In the genomic region with DNA sequence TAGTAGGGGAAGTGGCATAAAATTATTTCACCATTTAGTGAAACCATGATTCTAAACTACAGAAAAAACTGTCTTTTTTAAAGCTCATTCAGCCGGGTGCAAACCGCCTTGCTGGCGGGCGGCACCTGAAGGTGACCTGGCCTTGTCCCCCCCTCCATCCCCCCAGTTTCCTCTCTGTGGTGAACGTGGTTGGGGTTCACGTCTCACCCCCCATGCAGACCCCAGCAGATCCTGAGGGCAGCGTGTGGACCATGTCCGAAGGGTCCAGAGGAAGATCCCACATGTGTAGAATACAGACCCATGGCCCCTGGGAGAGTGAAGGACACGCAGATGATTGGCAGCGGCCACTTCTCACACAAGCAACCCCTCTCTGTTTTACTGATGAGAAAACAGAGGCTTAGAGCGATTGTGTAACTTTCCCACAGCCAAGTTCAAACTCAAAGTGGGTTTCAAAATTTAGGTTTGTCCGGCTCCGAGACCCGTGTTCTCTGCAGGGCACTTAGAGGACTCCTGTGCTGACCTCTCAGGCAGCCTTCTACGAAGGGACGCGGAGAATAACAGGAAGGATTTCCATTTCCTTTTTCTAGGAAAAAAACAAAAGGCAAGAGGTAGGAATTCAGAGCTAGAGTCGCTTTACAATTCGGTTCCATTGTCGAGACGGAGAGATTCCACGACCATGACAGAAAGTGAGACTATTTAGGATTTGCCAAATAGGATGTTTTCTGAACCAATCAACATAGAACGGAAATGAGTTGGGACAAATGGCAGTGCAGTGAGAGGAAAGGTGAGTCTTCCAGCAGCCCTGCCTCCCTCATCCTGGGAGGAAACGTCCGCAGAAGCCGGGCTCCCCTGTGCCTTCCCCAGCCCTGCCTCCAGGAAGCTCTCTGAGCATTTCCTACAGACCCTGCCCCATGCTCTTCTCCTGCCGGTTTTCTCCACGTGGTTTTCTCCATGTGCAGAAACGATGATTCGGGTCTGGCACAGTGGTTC, we compare ENCODE assay signal across 12 cellular contexts.
DNase-seq lines count a peak whose midpoint lies in the region; ATAC-seq and TF ChIP-seq lines count a peak whose summit lies in the region.
"Had no signal": no experiment of that assay in that cellular context is flagged by ENCODE, and none has a peak within 500 bp of the region (broad histone marks: within the 10 kb centered on the region; RNA-seq: fewer than 3 reads in every experiment).

No MANE protein-coding gene starts in this region.

- TF ChIP-seq POLR2A in right lobe of liver (IDR thresholded peaks at IDR 0.05), result no peak

- no peak overlapping the region for H3K4me2 ChIP-seq in PC-3 (ENCODE audit: low read length)

- DNase-seq in activated CD4-positive, alpha-beta T cell treated with anti-CD3 and anti-CD28 coated beads, Interleukin-2, amount 10 ng/mL, durations not matched to agents 24 days and 14 days, result no peak
- DNase-seq in activated CD4-positive, alpha-beta T cell treated with anti-CD3 and anti-CD28 coated beads for 48 hours, result no peak
- DNase-seq in WTC11 (ENCODE audit: low spot score), result no peak
- peak in 1 of 3 donors; percentile 54 for DNase-seq in right lobe of liver
- DNase-seq in NCI-H1105 treated with DMSO at 0.1 percent for 48 hours (lab: John Stamatoyannopoulos, UW), result no peak
- DNase-seq in cerebellar nuclear complex (lab: John Stamatoyannopoulos, UW), result no peak
- DNase-seq in PC-3, result no peak

- H3K27ac ChIP-seq in right lobe of liver (peak overlapping the region in 1 of 3 donors; percentile 9), subcutaneous abdominal adipose tissue (ENCODE audit: low read depth, low read length) (peak overlapping the region; percentile 71), PC-3 (ENCODE audit: low read length) (no peak overlapping the region)
- H3K27ac ChIP-seq: SK-N-MC, testis, WERI-Rb-1 had no signal

- H3K27me3 Mint-ChIP-seq in activated CD4-positive, alpha-beta T cell treated with anti-CD3 and anti-CD28 coated beads, Interleukin-2, amount 10 ng/mL, durations not matched to agents 24 days and 14 days, result peaks cover 55% of the 10 kb centered on the region
- H3K27me3 Mint-ChIP-seq in WTC11 (ENCODE audit: low read depth), result peaks cover 2% of the 10 kb centered on the region; the same call in 1 of the 2 replicates

- ATAC-seq in WTC11 (peak; percentile 18; the same call in 1 of the 2 replicates), right lobe of liver (peak; percentile 46 to 72 (median 59)), PC-3 (no peak)

- H3K27me3 ChIP-seq in right lobe of liver (no peaks in the 10 kb centered on the region), subcutaneous abdominal adipose tissue (ENCODE audit: control insufficient read depth in 5 of 5, insufficient read depth in 4 of 5, low read length in 5 of 5) (peaks cover 0 to 3% (median 0%) of the 10 kb centered on the region in 5 donors), PC-3 (ENCODE audit: low read length) (no peaks in the 10 kb centered on the region)
- H3K27me3 ChIP-seq: testis had no signal

- H3K27ac Mint-ChIP-seq in activated CD4-positive, alpha-beta T cell treated with anti-CD3 and anti-CD28 coated beads, Interleukin-2, amount 10 ng/mL, durations not matched to agents 24 days and 14 days, result no peak overlapping the region
- 0 out of 2 replicates have a peak overlapping the region, but pooled peaks have one; percentile 1 for H3K27ac Mint-ChIP-seq in WTC11
- H3K27ac Mint-ChIP-seq: naive thymus-derived CD4-positive, alpha-beta T cell had no signal

- H3K9me3 ChIP-seq in right lobe of liver, result no peaks in the 10 kb centered on the region
- H3K9me3 ChIP-seq in subcutaneous abdominal adipose tissue (ENCODE audit: control insufficient read depth in 5 of 5, low read length in 5 of 5), result no peaks in the 10 kb centered on the region
- no peaks in the 10 kb centered on the region for H3K9me3 ChIP-seq in PC-3 (ENCODE audit: low read length)
- H3K9me3 ChIP-seq: testis had no signal

- H3K9me2 ChIP-seq in PC-3 (replicated peaks; ENCODE audit: low read length), result no peaks in the 10 kb centered on the region

- no peaks in the 10 kb centered on the region for H3K36me3 Mint-ChIP-seq in activated CD4-positive, alpha-beta T cell treated with anti-CD3 and anti-CD28 coated beads, Interleukin-2, amount 10 ng/mL, durations not matched to agents 24 days and 14 days (ENCODE audit: low read depth)
- no peaks in the 10 kb centered on the region for H3K36me3 Mint-ChIP-seq in WTC11
- H3K36me3 Mint-ChIP-seq: naive thymus-derived CD4-positive, alpha-beta T cell had no signal

- CTCF ChIA-PET in WTC11 (lab: Charles Lee) (interaction anchor here (0.7 to 1.6 kb wide), 2 partner anchors 23 to 43 kb away, joined by 3 to 4 read pairs; no protein-coding TSS in a partner anchor), PC-3 (lab: Charles Lee) (no interaction called here)

- intact Hi-C loops in activated CD4-positive, alpha-beta T cell treated with anti-CD3 and anti-CD28 coated beads, Interleukin-2, amount 10 ng/mL, durations not matched to agents 24 days and 14 days (cut with micrococcal nuclease), result loop anchor here (2.0 to 5.0 kb wide), 3 partner anchors 537 to 1527 kb away; no protein-coding TSS in a partner anchor
- intact Hi-C loops in right lobe of liver (cut with DNase I) (loop anchor here in 1 of 2 donors (10.0 kb wide), 1 partner anchor 1525 kb away; no protein-coding TSS in a partner anchor), PC-3 (cut with micrococcal nuclease) (no loop called here)

- H3K4me3 ChIP-seq in right lobe of liver (no peak overlapping the region), subcutaneous abdominal adipose tissue (ENCODE audit: low read depth in 1 of 5, low read length in 5 of 5) (peak overlapping the region in 3 of 5 donors; percentile 31 to 49 (median 36)), PC-3 (ENCODE audit: low read length) (no peak overlapping the region)
- H3K4me3 ChIP-seq: SK-N-MC, testis had no signal

- H3K9ac ChIP-seq in subcutaneous abdominal adipose tissue (ENCODE audit: low read length in 5 of 5), result peak overlapping the region in 2 of 5 donors; percentile 39 to 51
- H3K9ac ChIP-seq in PC-3 (ENCODE audit: low read length), result no peak overlapping the region

- POLR2A ChIA-PET in WTC11 (lab: Charles Lee) (no interaction called here), PC-3 (lab: Charles Lee; ENCODE audit: unreplicated experiment) (no interaction called here)

- no peak overlapping the region for H2AFZ ChIP-seq in PC-3 (ENCODE audit: low read length)

- peak overlapping the region; percentile 32 for H3K4me3 Mint-ChIP-seq in activated CD4-positive, alpha-beta T cell treated with anti-CD3 and anti-CD28 coated beads, Interleukin-2, amount 10 ng/mL, durations not matched to agents 24 days and 14 days
- H3K4me3 Mint-ChIP-seq in WTC11, result no peak overlapping the region

- H3K4me1 ChIP-seq in right lobe of liver (no peaks in the 10 kb centered on the region), subcutaneous abdominal adipose tissue (ENCODE audit: control insufficient read depth in 5 of 5, insufficient read depth in 5 of 5, low read length in 5 of 5) (peaks cover 0 to 10% (median 4%) of the 10 kb centered on the region in 5 donors), PC-3 (ENCODE audit: insufficient read depth, low read length) (no peaks in the 10 kb centered on the region)
- H3K4me1 ChIP-seq: testis had no signal

- no TSS peak for BruUV-seq in PC-3 (replicated peaks; lab: Mats Ljungman, UMichigan)

- TF ChIP-seq CTCF in WTC11 (IDR thresholded peaks at IDR 0.05), result no peak; the same call in 1 of the 2 replicates
- no peak for TF ChIP-seq CTCF in right lobe of liver (IDR thresholded peaks at IDR 0.05)
- no peak for TF ChIP-seq CTCF in PC-3 (conservative IDR thresholded peaks at IDR 0.05; ENCODE audit: low read depth, low read length)

- H3K36me3 ChIP-seq in right lobe of liver (no peaks in the 10 kb centered on the region), subcutaneous abdominal adipose tissue (ENCODE audit: control insufficient read depth in 5 of 5, insufficient read depth in 5 of 5, low read length in 5 of 5) (no peaks in the 10 kb centered on the region), PC-3 (ENCODE audit: low read depth, low read length) (no peaks in the 10 kb centered on the region)
- H3K36me3 ChIP-seq: WERI-Rb-1 had no signal

- no peaks in the 10 kb centered on the region for H3K79me2 ChIP-seq in PC-3 (ENCODE audit: low read length)

- 40% methylated on average over 27 of the region's 30 CpGs for WGBS in right lobe of liver (ENCODE audit: insufficient coverage, low coverage, low lambda C conversion rate, missing lambda C conversion rate)

- peaks cover 3% of the 10 kb centered on the region for H3K4me1 Mint-ChIP-seq in activated CD4-positive, alpha-beta T cell treated with anti-CD3 and anti-CD28 coated beads, Interleukin-2, amount 10 ng/mL, durations not matched to agents 24 days and 14 days
- H3K4me1 Mint-ChIP-seq in WTC11, result peaks cover 7% of the 10 kb centered on the region

- no peaks in the 10 kb centered on the region for H3F3A ChIP-seq in PC-3 (ENCODE audit: low read length, unreplicated experiment)

- H3K9me3 Mint-ChIP-seq in activated CD4-positive, alpha-beta T cell treated with anti-CD3 and anti-CD28 coated beads, Interleukin-2, amount 10 ng/mL, durations not matched to agents 24 days and 14 days, result no peaks in the 10 kb centered on the region
- H3K9me3 Mint-ChIP-seq in WTC11, result no peaks in the 10 kb centered on the region
- H3K9me3 Mint-ChIP-seq: naive thymus-derived CD4-positive, alpha-beta T cell had no signal

- no peaks in the 10 kb centered on the region for H4K20me1 ChIP-seq in PC-3 (ENCODE audit: low read length)

TF ChIP-seq in WTC11, 78 proteins besides CTCF, POLR2A, EP300 and RAD21 (continues in another document):
- TF ChIP-seq ESRRA (CRISPR knock-in tag; IDR thresholded peaks at IDR 0.05; ENCODE audit: borderline replicate concordance) (no peak), ZNF423 (CRISPR knock-in tag; IDR thresholded peaks at IDR 0.05) (no peak), RORB (CRISPR knock-in tag; IDR thresholded peaks at IDR 0.05) (no peak), MYBL2 (CRISPR knock-in tag; IDR thresholded peaks at IDR 0.05) (no peak), JAZF1 (CRISPR knock-in tag; IDR thresholded peaks at IDR 0.05) (no peak), MXD4 (CRISPR knock-in tag; IDR thresholded peaks at IDR 0.05; ENCODE audit: borderline replicate concordance) (no peak), HMGA2 (CRISPR knock-in tag; IDR thresholded peaks at IDR 0.05) (no peak), ZNF671 (CRISPR knock-in tag; IDR thresholded peaks at IDR 0.05) (no peak)
- TF ChIP-seq, protein P1, sequence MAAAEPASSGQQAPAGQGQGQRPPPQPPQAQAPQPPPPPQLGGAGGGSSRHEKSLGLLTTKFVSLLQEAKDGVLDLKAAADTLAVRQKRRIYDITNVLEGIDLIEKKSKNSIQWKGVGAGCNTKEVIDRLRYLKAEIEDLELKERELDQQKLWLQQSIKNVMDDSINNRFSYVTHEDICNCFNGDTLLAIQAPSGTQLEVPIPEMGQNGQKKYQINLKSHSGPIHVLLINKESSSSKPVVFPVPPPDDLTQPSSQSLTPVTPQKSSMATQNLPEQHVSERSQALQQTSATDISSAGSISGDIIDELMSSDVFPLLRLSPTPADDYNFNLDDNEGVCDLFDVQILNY (CRISPR knock-in tag; IDR thresholded peaks at IDR 0.05), result no peak

Comparison
In these comparisons a context has a peak if more than half of its experiments do, and no peak if none do; other contexts are left out.
1. H3K4me3 ChIP-seq: peak in subcutaneous abdominal adipose tissue (3 of 5); none in right lobe of liver (0 of 3) and PC-3 (single experiment).